In genomic region chr1:228109073-228109961, GRCh38 we compare ENCODE assay signal across 8 cellular contexts. TPM values are rescaled to one million over a fixed set of nuclear protein-coding genes. Genes with fewer than 3 reads are reported as not detected.
A peak's percentile ranks its signal among the peaks of the same experiment; 100 is the strongest.
DNase-seq lines count a peak whose midpoint lies in the region; ATAC-seq, FAIRE-seq and TF ChIP-seq lines count a peak whose summit lies in the region.

Gene MRPL55, minus strand, starts transcription at chr1:228109299. Its CDS starts 1,039 bp downstream, at chr1:228108260.

- TF ChIP-seq RAD21 in HepG2 (CRISPR knock-in tag; IDR thresholded peaks at IDR 0.05): no peak

- POLR2A ChIA-PET in HepG2 (lab: Yijun Ruan, JAX): interaction anchor here (0.7 to 2.1 kb wide), 11 partner anchors 8 to 1704 kb away, joined by 3 to 38 read pairs (median 4); partner anchors contain the start of genes ARF1 and IBA57

- no peak within 1 kb of the TSS for H2AFZ ChIP-seq in HepG2 (ENCODE audit: low read length)

- peak; percentile 5 to 29; a peak in 1 of 4 replicates for TF ChIP-seq EP300 in HepG2 (IDR thresholded peaks at IDR 0.05; ENCODE audit: low read depth in 2 of 2, low read length in 2 of 2)
- TF ChIP-seq EP300 in HepG2 (CRISPR knock-in tag; IDR thresholded peaks at IDR 0.05; ENCODE audit: borderline replicate concordance): 0 out of 2 replicates have a peak, but pooled peaks have one; percentile 38

- WGBS in HepG2 (ENCODE audit: low lambda C conversion rate): 1% methylated on average over 57 of the region's 66 CpGs

- H3K79me2 ChIP-seq in HepG2 (ENCODE audit: insufficient read depth, low read length): peaks cover 18% of the 10 kb centered on the region

- peak within 1 kb of the TSS; percentile 93 for H3K4me2 ChIP-seq in HepG2 (ENCODE audit: low read depth, low read length)

- BruUV-seq in HepG2 (replicated peaks; lab: Mats Ljungman, UMichigan): no TSS peak

- H3K4me1 ChIP-seq in HepG2 (ENCODE audit: insufficient read depth, low read length): peaks cover 34% of the 10 kb centered on the region

- H3K27me3 ChIP-seq in HepG2 (ENCODE audit: control insufficient read depth in 1 of 2, insufficient read depth in 2 of 2, low read length in 2 of 2): no peaks in the 10 kb centered on the region; a peak in 1 of 5 replicates

- TF ChIP-seq CTCF in C4-2B (conservative IDR thresholded peaks at IDR 0.05) (no peak), HepG2 (CRISPR knock-in tag; IDR thresholded peaks at IDR 0.05) (peak; percentile 57)

- H3K36me3 Mint-ChIP-seq in dendritic cell treated with granulocyte-macrophage colony-stimulating factor and Interleukin-4, amounts not matched to agents 40 ng/mL and 50 ng/mL, for 4 days (ENCODE audit: low read depth): peaks cover 43% of the 10 kb centered on the region

- H3K9me3 ChIP-seq in HepG2 (ENCODE audit: low read length): no peaks in the 10 kb centered on the region

- TF ChIP-seq POLR2A in HepG2 (IDR thresholded peaks at IDR 0.05; ENCODE audit: insufficient read depth in 1 of 2, low read depth in 2 of 2, low read length in 2 of 2): peak in 1 of 2 experiments; percentile 95; a peak in 2 of 4 replicates

- H3K27ac ChIP-seq in C4-2B (peak within 1 kb of the TSS; percentile 83), HepG2 (ENCODE audit: extremely low read length, insufficient read depth, low read length) (peak within 1 kb of the TSS; percentile 90)

- H3K9me3 Mint-ChIP-seq in dendritic cell treated with granulocyte-macrophage colony-stimulating factor and Interleukin-4, amounts not matched to agents 40 ng/mL and 50 ng/mL, for 4 days: no peaks in the 10 kb centered on the region

- DNase-seq in NCI-H748 treated with DMSO at 0.1 percent for 48 hours (lab: John Stamatoyannopoulos, UW) (peak; percentile 75), HepG2 (ENCODE audit: low spot score) (peak; percentile 92)
- DNase-seq in activated CD4-positive, alpha-beta T cell treated with anti-CD3 and anti-CD28 coated beads, Interleukin-2, amount 50 U/mL, for 24 hours (ENCODE audit: low read depth in 1 of 2, low spot score in 1 of 2): peak; percentile 95 to 99
- DNase-seq in stimulated activated CD4-positive, alpha-beta T cell treated with anti-CD3 and anti-CD28 coated beads, Interleukin-4, amount 100 ng/mL, for 1 hour: peak; percentile 98

- ATAC-seq in GM19395 (IDR thresholded peaks at IDR 0.05; ENCODE audit: unreplicated experiment): peak; percentile 90
- ATAC-seq in HG03565 (IDR thresholded peaks at IDR 0.05; ENCODE audit: unreplicated experiment): peak; percentile 92
- ATAC-seq in HepG2: peak; percentile 80

- CTCF ChIA-PET in HepG2 (lab: Yijun Ruan, JAX; ENCODE audit: low intra/inter-chr PET ratio, low total read pairs): no interaction called here

- peaks cover 52% of the 10 kb centered on the region for H3K4me1 Mint-ChIP-seq in dendritic cell treated with granulocyte-macrophage colony-stimulating factor and Interleukin-4, amounts not matched to agents 40 ng/mL and 50 ng/mL, for 4 days (ENCODE audit: low read depth)

- peak; percentile 79 for FAIRE-seq in HepG2 (lab: Jason Lieb, UNC)

- H3K4me3 Mint-ChIP-seq in dendritic cell treated with granulocyte-macrophage colony-stimulating factor and Interleukin-4, amounts not matched to agents 40 ng/mL and 50 ng/mL, for 4 days: peak within 1 kb of the TSS; percentile 92

- H3K36me3 ChIP-seq in HepG2 (replicated peaks in 1 of 2; ENCODE audit: control insufficient read depth in 1 of 2, insufficient read depth in 2 of 2, low read length in 2 of 2): peaks cover 2 to 7% of the 10 kb centered on the region in 2 experiments; a peak in 2 of 5 replicates

- H3K4me3 ChIP-seq in HepG2 (replicated peaks in 1 of 3; ENCODE audit: insufficient read depth in 1 of 3, low read depth in 2 of 3, low read length in 3 of 3): peak within 1 kb of the TSS; percentile 90 to 99 (median 97)

- H3K27me3 Mint-ChIP-seq in dendritic cell treated with granulocyte-macrophage colony-stimulating factor and Interleukin-4, amounts not matched to agents 40 ng/mL and 50 ng/mL, for 4 days: no peaks in the 10 kb centered on the region

- no peaks in the 10 kb centered on the region for H4K20me1 ChIP-seq in HepG2 (ENCODE audit: insufficient read depth, low read length)

- intact Hi-C loops in dendritic cell treated with granulocyte-macrophage colony-stimulating factor and Interleukin-4, amounts not matched to agents 40 ng/mL and 50 ng/mL, for 4 days (cut with micrococcal nuclease): loop anchor here (1.0 to 10.0 kb wide), 5 partner anchors 27 to 375 kb away; partner anchors contain the start of genes ARF1, IBA57, RNF187 and TRIM11
- intact Hi-C loops in HepG2 (cut with micrococcal nuclease; ENCODE audit: unreplicated experiment): no loop called here

- peak within 1 kb of the TSS; percentile 97 for H3K9ac ChIP-seq in HepG2 (ENCODE audit: insufficient read depth, low read depth, low read length)

- in situ Hi-C loops in HepG2 (cut with HindIII; ENCODE audit: extremely low pct_ligation_motif_present, low pct_unique_long_range_greater_than_20kb): no loop called here

- peak within 1 kb of the TSS; percentile 90 for H3K27ac Mint-ChIP-seq in dendritic cell treated with granulocyte-macrophage colony-stimulating factor and Interleukin-4, amounts not matched to agents 40 ng/mL and 50 ng/mL, for 4 days

TF ChIP-seq in HepG2, 621 proteins besides CTCF, POLR2A, EP300 and RAD21 (continues in another document):
- TF ChIP-seq FLYWCH1 (CRISPR knock-in tag; IDR thresholded peaks at IDR 0.05) (no peak), CSRNP2 (CRISPR knock-in tag; conservative IDR thresholded peaks at IDR 0.05; ENCODE audit: low read depth) (no peak), ZC3H4 (CRISPR knock-in tag; IDR thresholded peaks at IDR 0.05; ENCODE audit: borderline replicate concordance) (no peak), KDM5A (IDR thresholded peaks at IDR 0.05; ENCODE audit: borderline replicate concordance, low read length) (peak; percentile 99), ESRRA (CRISPR knock-in tag; IDR thresholded peaks at IDR 0.05; ENCODE audit: low read depth) (0 out of 2 replicates have a peak, but pooled peaks have one; percentile 49), HDAC6 (IDR thresholded peaks at IDR 0.05; ENCODE audit: low read depth, low read length) (no peak), MIER2 (CRISPR knock-in tag; IDR thresholded peaks at IDR 0.05) (0 out of 2 replicates have a peak, but pooled peaks have one; percentile 10), SNAPC2 (CRISPR knock-in tag; IDR thresholded peaks at IDR 0.05) (no peak), ZNF639 (CRISPR knock-in tag; conservative IDR thresholded peaks at IDR 0.05) (peak; percentile 44; the same call in 1 of the 2 replicates), MZF1 (CRISPR knock-in tag; IDR thresholded peaks at IDR 0.05; ENCODE audit: borderline replicate concordance) (no peak), ZNF557 (CRISPR knock-in tag; IDR thresholded peaks at IDR 0.05) (no peak), SP5 (CRISPR knock-in tag; IDR thresholded peaks at IDR 0.05; ENCODE audit: borderline replicate concordance, low read depth) (peak; percentile 88)

RNA-seq across cellular contexts. Expression of gene MRPL55, which starts in this region (rescaled TPM):
- total RNA-seq in HepG2 (2016; rRNA removed; fragmentation: Illumina TruSeq; extraction: Trizol): 92.9 and 97.9 TPM in 2 replicates
- 49.0 and 60.3 TPM in 2 replicates for total RNA-seq in HepG2 (2016; cell fraction: cytosol; rRNA removed; fragmentation: Illumina TruSeq; extraction: Trizol; ENCODE audit: low read depth)
- 86.6 and 104 TPM in 2 replicates for total RNA-seq in HepG2 (2016; cell fraction: insoluble cytoplasmic fraction; rRNA removed; fragmentation: Illumina TruSeq; extraction: Trizol)
- 54.0 and 72.4 TPM in 2 replicates for total RNA-seq in HepG2 (2016; cell fraction: membrane; rRNA removed; fragmentation: Illumina TruSeq; extraction: Trizol)
- 52.4 and 56.0 TPM in 2 replicates for total RNA-seq in HepG2 (2016; cell fraction: nucleus; rRNA removed; fragmentation: Illumina TruSeq; extraction: Trizol)
- polyA plus RNA-seq in HepG2 (2011; rRNA removed): 58.6 and 74.8 TPM in 2 replicates
- 43.3 and 107 TPM in 2 replicates for polyA plus RNA-seq in HepG2 (2011; cell fraction: cytosol; rRNA removed)
- 195 and 229 TPM in 2 replicates for polyA plus RNA-seq in HepG2 (2011; cell fraction: nucleus; rRNA removed)
- 31.6 and 40.6 TPM in 2 replicates for polyA plus RNA-seq in HepG2 (2012)
- 37.6 and 50.2 TPM in 2 replicates for polyA plus RNA-seq in HepG2 (2016; cell fraction: cytosol; fragmentation: Illumina TruSeq; extraction: Trizol; ENCODE audit: low read depth)
- polyA plus RNA-seq in HepG2 (2016; cell fraction: insoluble cytoplasmic fraction; fragmentation: Illumina TruSeq; extraction: Trizol; ENCODE audit: low read depth): 96.5 and 99.2 TPM in 2 replicates
- 41.3 and 57.8 TPM in 2 replicates for polyA plus RNA-seq in HepG2 (2016; cell fraction: membrane; fragmentation: Illumina TruSeq; extraction: Trizol; ENCODE audit: low read depth)
- 81.1 and 106 TPM in 2 replicates for polyA plus RNA-seq in HepG2 (2016; cell fraction: nucleus; fragmentation: Illumina TruSeq; extraction: Trizol; ENCODE audit: insufficient read depth, low read depth)
- 52.6 and 85.2 TPM in 2 replicates for polyA minus RNA-seq in HepG2 (2011; rRNA and poly(A)+ RNA removed; ENCODE audit: low replicate concordance)
- polyA minus RNA-seq in HepG2 (2011; cell fraction: cytosol; rRNA and poly(A)+ RNA removed): 25.1 and 31.5 TPM in 2 replicates
- 29.2 and 32.2 TPM in 2 replicates for polyA minus RNA-seq in HepG2 (2011; cell fraction: nucleus; rRNA and poly(A)+ RNA removed)

Comparison
In these comparisons a context has a peak if more than half of its experiments do, and no peak if none do; other contexts are left out.
1. Peak in every context shown above with its lines: DNase-seq, ATAC-seq, H3K4me3 ChIP-seq and H3K27ac ChIP-seq.